In the genomic region with DNA sequence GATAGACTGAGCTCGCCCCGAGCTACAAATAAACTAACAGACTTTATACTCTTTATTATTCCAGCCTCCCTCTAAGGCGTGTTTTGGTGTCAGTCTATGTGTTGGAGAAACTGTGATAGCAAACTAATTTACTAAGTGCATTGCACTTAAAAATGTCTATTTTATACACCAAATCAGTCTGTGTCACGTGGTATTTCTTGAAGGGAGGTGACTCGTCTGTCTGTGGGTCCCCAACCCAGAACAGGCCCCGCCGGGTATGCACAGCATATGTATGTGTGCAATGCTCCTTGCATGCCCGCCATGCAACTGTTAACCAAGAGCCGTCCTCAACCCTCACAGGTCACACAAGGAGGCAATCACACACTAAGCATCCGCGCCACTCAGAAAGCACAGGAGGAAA, we compare ENCODE assay signal across 8 cellular contexts. TPM values are rescaled to one million over a fixed set of nuclear protein-coding genes. Genes with fewer than 3 reads are reported as not detected.
"Had no signal": no experiment of that assay in that cellular context is flagged by ENCODE, and none has a peak within 500 bp of the region (broad histone marks: within the 10 kb centered on the region; RNA-seq: fewer than 3 reads in every experiment).

No MANE protein-coding gene starts in this region.

- H3K9me3 Mint-ChIP-seq: GM23338, H9, IgD-negative memory B cell had no signal

- ATAC-seq: GM23338 had no signal

- H3K27ac Mint-ChIP-seq: GM23338, H9, IgD-negative memory B cell had no signal

- H3K36me3 Mint-ChIP-seq: IgD-negative memory B cell had no signal

- FAIRE-seq: H1, H54, HTR-8/SVneo had no signal

- DNase-seq: H9, HCEC 1CT had no signal

- H3K4me3 ChIP-seq: GM23338 had no signal

- H2AFZ ChIP-seq: GM23338 had no signal

- H3K4me3 Mint-ChIP-seq: GM23338, H9, IgD-negative memory B cell had no signal

- H3K4me2 ChIP-seq: GM23338 had no signal

RNA-seq across cellular contexts. Expression of gene RBFOX3, which starts 4.4 kb away (rescaled TPM):
- total RNA-seq: HT-29 had no signal
- polyA plus RNA-seq: IgD-negative memory B cell had no signal
